ENCODE assay signal across 13 cellular contexts in the genomic region with DNA sequence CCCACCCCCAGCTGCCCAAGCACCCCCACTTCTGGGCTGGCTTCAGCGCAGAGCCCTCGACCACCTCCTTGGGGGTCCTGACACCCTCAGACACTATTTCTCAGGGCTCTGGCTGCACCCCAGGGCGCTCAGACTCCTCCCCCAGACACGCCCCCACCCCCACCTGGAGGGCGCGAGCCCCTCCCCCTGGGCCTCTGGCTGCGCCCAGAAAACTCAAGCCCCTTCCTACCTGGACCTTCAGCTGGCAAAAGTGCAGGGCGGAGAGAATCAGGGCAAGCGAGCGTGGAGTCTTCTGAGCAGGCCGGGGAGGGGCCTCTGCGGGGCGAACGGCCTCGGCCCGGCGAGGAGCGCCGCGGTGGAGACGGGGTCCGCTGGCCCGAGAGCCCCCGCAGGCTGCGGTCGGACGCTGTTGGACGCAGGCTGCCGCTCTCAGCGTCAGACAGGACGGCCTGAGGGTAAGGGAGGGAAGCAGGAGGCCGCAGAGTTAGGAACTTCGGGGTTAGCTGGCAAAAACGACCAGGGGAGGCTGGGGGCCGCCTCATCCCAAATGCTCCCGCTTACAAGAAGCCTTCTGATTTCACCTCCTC. TPM values are rescaled to one million over a fixed set of nuclear protein-coding genes. Genes with fewer than 3 reads are reported as not detected.
DNase-seq lines count a peak whose midpoint lies in the region; ATAC-seq lines count a peak whose summit lies in the region.
"Had no signal": no experiment of that assay in that cellular context is flagged by ENCODE, and none has a peak within 500 bp of the region (broad histone marks: within the 10 kb centered on the region; RNA-seq: fewer than 3 reads in every experiment).

No MANE protein-coding gene starts in this region.

- DNase-seq in activated naive CD4-positive, alpha-beta T cell treated with Interleukin-2 at 50 U/mL for 16 hours, result peak; percentile 1
- DNase-seq in activated naive CD4-positive, alpha-beta T cell (lab: John Stamatoyannopoulos, UW), result no peak
- DNase-seq in effector CD4-positive, alpha-beta T cell, result peak; percentile 3
- DNase-seq in mesenteric fat pad (ENCODE audit: low spot score) (peak; percentile 90), ureter (ENCODE audit: low spot score) (peak; percentile 61), AML-193 (lab: John Stamatoyannopoulos, UW) (no peak)
- no peak for DNase-seq in activated T-helper 1 cell treated with anti-CD3 and anti-CD28 coated beads, Interleukin-12 subunit alpha, Interleukin-12 subunit beta, Interleukin-2, Interleukin-4 antibody, amounts not matched to agents 30 ng/mL and 10 ng/mL and 1 ng/mL, durations not matched to agents 14 hours and 24 hours and 36 hours (ENCODE audit: low spot score)
- DNase-seq: DMS79 treated with DMSO at 0.1 percent for 48 hours, NCI-H187 treated with DMSO at 0.1 percent for 48 hours had no signal

- no peaks in the 10 kb centered on the region for H3K9me3 Mint-ChIP-seq in activated T-helper 1 cell treated with anti-CD3 and anti-CD28 coated beads, Interleukin-12 subunit alpha, Interleukin-12 subunit beta, Interleukin-2, Interleukin-4 antibody, amounts not matched to agents 30 ng/mL and 10 ng/mL and 1 ng/mL, durations not matched to agents 14 hours and 24 hours and 36 hours
- H3K9me3 Mint-ChIP-seq: IgD-negative memory B cell; naive thymus-derived CD8-positive, alpha-beta T cell had no signal

- peaks cover 51% of the 10 kb centered on the region for H3K36me3 Mint-ChIP-seq in activated T-helper 1 cell treated with anti-CD3 and anti-CD28 coated beads, Interleukin-12 subunit alpha, Interleukin-12 subunit beta, Interleukin-2, Interleukin-4 antibody, amounts not matched to agents 30 ng/mL and 10 ng/mL and 1 ng/mL, durations not matched to agents 14 hours and 24 hours and 36 hours (ENCODE audit: low read depth)
- H3K36me3 Mint-ChIP-seq: activated naive CD8-positive, alpha-beta T cell had no signal

- no peak overlapping the region for H3K4me3 Mint-ChIP-seq in activated T-helper 1 cell treated with anti-CD3 and anti-CD28 coated beads, Interleukin-12 subunit alpha, Interleukin-12 subunit beta, Interleukin-2, Interleukin-4 antibody, amounts not matched to agents 30 ng/mL and 10 ng/mL and 1 ng/mL, durations not matched to agents 14 hours and 24 hours and 36 hours
- H3K4me3 Mint-ChIP-seq: activated naive CD8-positive, alpha-beta T cell; IgD-negative memory B cell; naive thymus-derived CD8-positive, alpha-beta T cell had no signal

- no peaks in the 10 kb centered on the region for H3K27me3 Mint-ChIP-seq in activated T-helper 1 cell treated with anti-CD3 and anti-CD28 coated beads, Interleukin-12 subunit alpha, Interleukin-12 subunit beta, Interleukin-2, Interleukin-4 antibody, amounts not matched to agents 30 ng/mL and 10 ng/mL and 1 ng/mL, durations not matched to agents 14 hours and 24 hours and 36 hours (ENCODE audit: insufficient read depth)
- H3K27me3 Mint-ChIP-seq: activated naive CD8-positive, alpha-beta T cell; IgD-negative memory B cell; naive thymus-derived CD8-positive, alpha-beta T cell had no signal

- no peaks in the 10 kb centered on the region for H3K4me1 Mint-ChIP-seq in activated T-helper 1 cell treated with anti-CD3 and anti-CD28 coated beads, Interleukin-12 subunit alpha, Interleukin-12 subunit beta, Interleukin-2, Interleukin-4 antibody, amounts not matched to agents 30 ng/mL and 10 ng/mL and 1 ng/mL, durations not matched to agents 14 hours and 24 hours and 36 hours (ENCODE audit: low read depth)

- ATAC-seq in GM18873 (IDR thresholded peaks at IDR 0.05; ENCODE audit: low FRiP score, unreplicated experiment), result no peak
- ATAC-seq: naive thymus-derived CD8-positive, alpha-beta T cell had no signal

- H3K27ac Mint-ChIP-seq in activated T-helper 1 cell treated with anti-CD3 and anti-CD28 coated beads, Interleukin-12 subunit alpha, Interleukin-12 subunit beta, Interleukin-2, Interleukin-4 antibody, amounts not matched to agents 30 ng/mL and 10 ng/mL and 1 ng/mL, durations not matched to agents 14 hours and 24 hours and 36 hours, result no peak overlapping the region
- H3K27ac Mint-ChIP-seq: activated naive CD8-positive, alpha-beta T cell; IgD-negative memory B cell had no signal

- intact Hi-C loops in activated T-helper 1 cell treated with anti-CD3 and anti-CD28 coated beads, Interleukin-12 subunit alpha, Interleukin-12 subunit beta, Interleukin-2, Interleukin-4 antibody, amounts not matched to agents 30 ng/mL and 10 ng/mL and 1 ng/mL, durations not matched to agents 14 hours and 24 hours and 36 hours (cut with micrococcal nuclease), result no loop called here

RNA-seq across cellular contexts. Expression of gene NBPF1, which starts 17.4 kb away (rescaled TPM):
- total RNA-seq in mesenteric fat pad (25.8 TPM), ureter (61.9 TPM)
- total RNA-seq in activated T-helper 1 cell treated with anti-CD3 and anti-CD28 coated beads, Interleukin-12 subunit alpha, Interleukin-12 subunit beta, Interleukin-2, Interleukin-4 antibody, amounts not matched to agents 30 ng/mL and 10 ng/mL and 1 ng/mL, durations not matched to agents 14 hours and 24 hours and 36 hours, result 4.4 and 6.1 TPM in 2 replicates

RNA-seq across cellular contexts. Expression of gene RNU1-3, which starts 36.0 kb away (rescaled TPM):
- total RNA-seq in mesenteric fat pad, result 6,165 TPM
- total RNA-seq in ureter, result 1,626 TPM
- 2,178 and 3,041 TPM in 2 replicates for total RNA-seq in activated T-helper 1 cell treated with anti-CD3 and anti-CD28 coated beads, Interleukin-12 subunit alpha, Interleukin-12 subunit beta, Interleukin-2, Interleukin-4 antibody, amounts not matched to agents 30 ng/mL and 10 ng/mL and 1 ng/mL, durations not matched to agents 14 hours and 24 hours and 36 hours

Comparison
In these comparisons a context has a peak if more than half of its experiments do, and no peak if none do; other contexts are left out.
1. DNase-seq: peak in activated naive CD4-positive, alpha-beta T cell treated with Interleukin-2 at 50 U/mL for 16 hours (single experiment), effector CD4-positive, alpha-beta T cell (single experiment), mesenteric fat pad (single experiment) and ureter (single experiment); none in activated naive CD4-positive, alpha-beta T cell (0 of 4), AML-193 (0 of 2) and activated T-helper 1 cell treated with anti-CD3 and anti-CD28 coated beads, Interleukin-12 subunit alpha, Interleukin-12 subunit beta, Interleukin-2, Interleukin-4 antibody, amounts not matched to agents 30 ng/mL and 10 ng/mL and 1 ng/mL, durations not matched to agents 14 hours and 24 hours and 36 hours (single experiment).